In genomic region chr9:76394023-76394895, GRCh38 we compare ENCODE assay signal across 8 cellular contexts. TPM values are rescaled to one million over a fixed set of nuclear protein-coding genes. Genes with fewer than 3 reads are reported as not detected.
DNase-seq lines count a peak whose midpoint lies in the region; ATAC-seq and TF ChIP-seq lines count a peak whose summit lies in the region.

Gene RFK, minus strand, starts transcription at chr9:76394426. Its CDS starts 255 bp downstream, at chr9:76394171.

- H3K9me3 ChIP-seq in prostate gland: no peaks in the 10 kb centered on the region

- peak; percentile 52 for TF ChIP-seq POLR2A in prostate gland (IDR thresholded peaks at IDR 0.05)

- peak within 1 kb of the TSS; percentile 65 to 72 for H3K4me3 ChIP-seq in prostate gland
- H3K4me3 ChIP-seq in urinary bladder (ENCODE audit: low read depth, low read length): peak within 1 kb of the TSS; percentile 73

- ATAC-seq in HG02642 (IDR thresholded peaks at IDR 0.05; ENCODE audit: poor library complexity, unreplicated experiment) (peak; percentile 81), left cardiac atrium (peak; percentile 97 to 98)

- H3K36me3 ChIP-seq in prostate gland (no peaks in the 10 kb centered on the region), urinary bladder (ENCODE audit: insufficient read depth) (no peaks in the 10 kb centered on the region)

- H3K27ac ChIP-seq in prostate gland (peak within 1 kb of the TSS; percentile 85 to 93), urinary bladder (ENCODE audit: low read depth) (peak within 1 kb of the TSS; percentile 83)

- no peaks in the 10 kb centered on the region for H3K27me3 ChIP-seq in prostate gland (replicated peaks; ENCODE audit: insufficient read depth)

- TF ChIP-seq CTCF in GM12874 (IDR thresholded peaks at IDR 0.05; ENCODE audit: insufficient read depth, low read depth, low read length) (peak; percentile 49), prostate gland (IDR thresholded peaks at IDR 0.05) (peak; percentile 10 to 72 (median 70))

- DNase-seq in NCI-H1105 (lab: John Stamatoyannopoulos, UW): peak; percentile 81
- DNase-seq in T-helper 1 cell: peak; percentile 83 to 95 (median 90)
- peak; percentile 90 for DNase-seq in amniotic epithelial cell (ENCODE audit: low read depth)
- DNase-seq in left cardiac atrium: peak; percentile 95
- DNase-seq in prostate gland (ENCODE audit: low spot score): peak; percentile 92

- H3K4me1 ChIP-seq in prostate gland (replicated peaks) (no peaks in the 10 kb centered on the region), urinary bladder (ENCODE audit: insufficient read depth) (no peaks in the 10 kb centered on the region)

- intact Hi-C loops in left cardiac atrium (cut with DNase I) (no loop called here), prostate gland (cut with DNase I) (loop anchor here (10.0 kb wide), 1 partner anchor 499 kb away; the partner anchor contains the start of gene PCSK5)

- WGBS in prostate gland: under 1% methylated on average over 68 of the region's 91 CpGs
- under 1% methylated on average over 91 of the region's 91 CpGs for WGBS in urinary bladder

RNA-seq across cellular contexts. Expression of gene RFK, which starts in this region (rescaled TPM):
- total RNA-seq in left cardiac atrium (10 to 100 TPM; 18.3 to 23.3 TPM), prostate gland (10 to 100 TPM; 18.4 to 23.5 TPM), urinary bladder (25.0 TPM)
- 14.8 TPM for polyA plus RNA-seq in urinary bladder

Comparison
In these comparisons a context has a peak if more than half of its experiments do, and no peak if none do; other contexts are left out.
1. Peak in every context shown above with its lines: DNase-seq, ATAC-seq, H3K4me3 ChIP-seq and H3K27ac ChIP-seq.